Comparison of ENCODE assay signal across 12 cellular contexts in the genomic region with DNA sequence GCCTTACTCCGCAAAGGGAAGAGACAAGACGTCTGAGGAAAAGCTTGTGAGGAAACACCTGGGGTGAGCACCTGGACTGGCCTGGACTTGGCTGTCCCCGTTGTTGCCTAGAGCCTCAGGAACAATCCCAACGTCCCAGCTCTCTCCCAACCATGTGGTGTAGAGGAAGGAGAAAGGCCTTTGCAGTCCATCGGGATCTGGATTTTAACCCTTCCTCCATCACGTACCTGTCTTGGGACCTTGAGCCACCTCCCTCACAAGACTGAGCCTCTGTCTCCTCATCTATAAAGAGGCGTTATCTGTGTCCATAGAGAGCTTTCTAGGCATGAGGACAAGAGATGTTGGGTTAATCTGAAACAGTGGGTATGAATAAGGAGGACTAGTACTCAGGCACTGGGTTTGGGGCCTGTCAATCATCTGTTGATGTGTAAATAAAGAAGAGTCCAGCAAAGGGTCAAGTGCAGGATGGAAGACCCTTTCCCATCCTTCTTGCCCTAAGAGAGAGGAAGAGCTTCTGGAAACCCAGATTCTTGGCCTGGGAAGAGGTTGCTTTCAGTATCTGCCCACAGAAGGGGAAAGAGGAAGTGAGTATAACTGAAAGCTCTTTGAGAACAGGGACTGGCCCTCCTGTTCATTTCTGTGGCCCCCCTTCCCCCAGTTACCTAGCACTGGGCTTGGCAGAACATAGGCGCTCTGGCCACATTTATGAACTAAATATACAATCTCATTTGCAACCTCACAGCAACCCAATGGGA.
DNase-seq lines count a peak whose midpoint lies in the region; ATAC-seq, FAIRE-seq and TF ChIP-seq lines count a peak whose summit lies in the region.
"Had no signal": no experiment of that assay in that cellular context is flagged by ENCODE, and none has a peak within 500 bp of the region (broad histone marks: within the 10 kb centered on the region; RNA-seq: fewer than 3 reads in every experiment).

No MANE protein-coding gene starts in this region.

- H3K27me3 Mint-ChIP-seq in naive thymus-derived CD4-positive, alpha-beta T cell, result no peaks in the 10 kb centered on the region

- H3K27ac Mint-ChIP-seq in naive thymus-derived CD4-positive, alpha-beta T cell, result no peak overlapping the region
- H3K27ac Mint-ChIP-seq: activated T-cell treated with anti-CD3 and anti-CD28 coated beads, Interleukin-2, amount 50 U/mL, for 72 hours had no signal

- H3K36me3 Mint-ChIP-seq in naive thymus-derived CD4-positive, alpha-beta T cell, result no peaks in the 10 kb centered on the region

- H3K9ac ChIP-seq in endothelial cell of umbilical vein (replicated peaks; ENCODE audit: extremely low read depth, insufficient read depth, low read length), result no peak overlapping the region

- no peaks in the 10 kb centered on the region for H4K20me1 ChIP-seq in endothelial cell of umbilical vein (replicated peaks; ENCODE audit: control insufficient read depth, extremely low read depth, insufficient read depth, low read length)

- H3K27ac ChIP-seq in endothelial cell of umbilical vein (ENCODE audit: insufficient read depth, low read depth, low read length), result peak overlapping the region; percentile 26
- no peak overlapping the region for H3K27ac ChIP-seq in naive thymus-derived CD4-positive, alpha-beta T cell (ENCODE audit: low read depth, low read length)

- no peak overlapping the region for H3K4me3 Mint-ChIP-seq in naive thymus-derived CD4-positive, alpha-beta T cell
- H3K4me3 Mint-ChIP-seq: activated T-cell treated with anti-CD3 and anti-CD28 coated beads, Interleukin-2, amount 50 U/mL, for 72 hours had no signal

- ATAC-seq in GM21360 (IDR thresholded peaks at IDR 0.05; ENCODE audit: unreplicated experiment), result peak; percentile 89
- peak; percentile 95 for ATAC-seq in HG03354 (IDR thresholded peaks at IDR 0.05; ENCODE audit: poor library complexity, severe bottlenecking, unreplicated experiment)
- ATAC-seq in naive thymus-derived CD4-positive, alpha-beta T cell, result no peak

- CTCF ChIA-PET in endothelial cell of umbilical vein (lab: Charles Lee), result interaction anchor here (0.5 to 3.5 kb wide), 2 partner anchors 200 to 777 kb away, joined by 3 to 23 read pairs; a partner anchor contains a TSS
- CTCF ChIA-PET in naive thymus-derived CD4-positive, alpha-beta T cell (lab: Charles Lee), result no interaction called here

- H3K4me2 ChIP-seq in endothelial cell of umbilical vein (ENCODE audit: insufficient read depth, low read length), result no peak overlapping the region

- H3K27me3 ChIP-seq in endothelial cell of umbilical vein (ENCODE audit: control insufficient read depth in 2 of 2, insufficient read depth in 2 of 2, low read length in 2 of 2), result no peaks in the 10 kb centered on the region
- H3K27me3 ChIP-seq in naive thymus-derived CD4-positive, alpha-beta T cell (ENCODE audit: control insufficient read depth in 2 of 2, insufficient read depth in 2 of 2, low read length in 2 of 2), result no peaks in the 10 kb centered on the region

- H3K9me3 Mint-ChIP-seq in naive thymus-derived CD4-positive, alpha-beta T cell, result no peaks in the 10 kb centered on the region
- H3K9me3 Mint-ChIP-seq: activated T-cell treated with anti-CD3 and anti-CD28 coated beads, Interleukin-2, amount 50 U/mL, for 72 hours had no signal

- no TSS peak for BruUV-seq in endothelial cell of umbilical vein (replicated peaks; lab: Mats Ljungman, UMichigan)

- peak; percentile 72 for FAIRE-seq in endothelial cell of umbilical vein (lab: Jason Lieb, UNC)
- no peak for FAIRE-seq in HTR-8/SVneo (lab: Jason Lieb, UNC)

- peaks cover 0 to 4% (median 0%) of the 10 kb centered on the region in 7 donors for H3K4me1 Mint-ChIP-seq in naive thymus-derived CD4-positive, alpha-beta T cell

- POLR2A ChIA-PET in endothelial cell of umbilical vein (lab: Charles Lee), result interaction anchor here (2.1 kb wide), 1 partner anchor 199 kb away, joined by 12 read pairs; a partner anchor contains a TSS
- POLR2A ChIA-PET in naive thymus-derived CD4-positive, alpha-beta T cell (lab: Charles Lee), result no interaction called here

- no peak for TF ChIP-seq POLR2A in endothelial cell of umbilical vein (IDR thresholded peaks at IDR 0.05; ENCODE audit: low read depth, low read length)

- no peak overlapping the region for H2AFZ ChIP-seq in endothelial cell of umbilical vein (ENCODE audit: low read depth, low read length)

- dilution Hi-C loops in endothelial cell of umbilical vein (cut with MboI; ENCODE audit: extremely low pct_ligation_motif_present, low sequenced_read_pairs), result no loop called here

- intact Hi-C loops in endothelial cell of umbilical vein (cut with micrococcal nuclease), result no loop called here
- intact Hi-C loops in naive thymus-derived CD4-positive, alpha-beta T cell (cut with micrococcal nuclease), result no loop called here

- no peaks in the 10 kb centered on the region for H3K79me2 ChIP-seq in endothelial cell of umbilical vein (ENCODE audit: control insufficient read depth, insufficient read depth, low read length)

- TF ChIP-seq CTCF in GM12864 (IDR thresholded peaks at IDR 0.05; ENCODE audit: low read depth, low read length, missing control alignments) (no peak), endothelial cell of umbilical vein (IDR thresholded peaks at IDR 0.05; ENCODE audit: extremely low read depth in 1 of 2, insufficient read depth in 1 of 2, low read depth in 1 of 2, low read length in 2 of 2) (no peak)

- no peak overlapping the region for H3K4me3 ChIP-seq in GM12864 (ENCODE audit: low read depth, low read length)
- H3K4me3 ChIP-seq in endothelial cell of umbilical vein (replicated peaks in 1 of 3; ENCODE audit: insufficient read depth in 1 of 3, low read depth in 1 of 3, low read length in 3 of 3), result no peak overlapping the region
- no peak overlapping the region for H3K4me3 ChIP-seq in naive thymus-derived CD4-positive, alpha-beta T cell (ENCODE audit: low read length)
- H3K4me3 ChIP-seq: heart right ventricle had no signal

- H3K9me3 ChIP-seq in endothelial cell of umbilical vein (replicated peaks; ENCODE audit: control insufficient read depth, insufficient read depth, low read length), result no peaks in the 10 kb centered on the region
- no peaks in the 10 kb centered on the region for H3K9me3 ChIP-seq in naive thymus-derived CD4-positive, alpha-beta T cell (ENCODE audit: control insufficient read depth in 2 of 3, low read length in 3 of 3)
- H3K9me3 ChIP-seq: heart right ventricle had no signal

- DNase-seq in GM12864 (ENCODE audit: low read depth), result peak; percentile 15
- no peak for DNase-seq in endothelial cell of umbilical vein (ENCODE audit: low read depth, low spot score)
- no peak for DNase-seq in activated T-cell treated with anti-CD3 and anti-CD28 coated beads, Interleukin-2, amount 50 U/mL, for 1 hour
- DNase-seq in HTR-8/SVneo (ENCODE audit: insufficient read length, low spot score), result no peak
- no peak for DNase-seq in SW480 (ENCODE audit: low spot score)
- DNase-seq in naive thymus-derived CD4-positive, alpha-beta T cell, result no peak
- DNase-seq: activated T-cell treated with anti-CD3 and anti-CD28 coated beads, Interleukin-2, amount 50 U/mL, for 72 hours; DND-41; heart right ventricle; NCI-H1105 had no signal

- peaks cover 15% of the 10 kb centered on the region for H3K4me1 ChIP-seq in endothelial cell of umbilical vein (ENCODE audit: control insufficient read depth, extremely low read depth, insufficient read depth, low read length)
- no peaks in the 10 kb centered on the region for H3K4me1 ChIP-seq in naive thymus-derived CD4-positive, alpha-beta T cell (ENCODE audit: control insufficient read depth in 2 of 2, insufficient read depth in 2 of 2, low read length in 2 of 2)

- no peaks in the 10 kb centered on the region for H3K36me3 ChIP-seq in endothelial cell of umbilical vein (ENCODE audit: control insufficient read depth in 2 of 2, extremely low read depth in 1 of 2, insufficient read depth in 2 of 2, low read length in 2 of 2)
- H3K36me3 ChIP-seq in naive thymus-derived CD4-positive, alpha-beta T cell (ENCODE audit: control insufficient read depth in 2 of 3, insufficient read depth in 3 of 3, low read length in 3 of 3), result no peaks in the 10 kb centered on the region
- H3K36me3 ChIP-seq: heart right ventricle had no signal

- H3K9me1 ChIP-seq in endothelial cell of umbilical vein (replicated peaks; ENCODE audit: control insufficient read depth, extremely low read depth, insufficient read depth, low read length), result no peaks in the 10 kb centered on the region

TF ChIP-seq in endothelial cell of umbilical vein, 7 proteins besides CTCF, POLR2A, EP300 and RAD21:
- TF ChIP-seq POLR2AphosphoS5 (IDR thresholded peaks at IDR 0.05; ENCODE audit: insufficient read depth, low read depth, low read length), result no peak
- TF ChIP-seq, protein P1, sequence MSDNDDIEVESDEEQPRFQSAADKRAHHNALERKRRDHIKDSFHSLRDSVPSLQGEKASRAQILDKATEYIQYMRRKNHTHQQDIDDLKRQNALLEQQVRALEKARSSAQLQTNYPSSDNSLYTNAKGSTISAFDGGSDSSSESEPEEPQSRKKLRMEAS (IDR thresholded peaks at IDR 0.05; ENCODE audit: insufficient read depth, insufficient read length), result no peak
- TF ChIP-seq EZH2 (IDR thresholded peaks at IDR 0.05; ENCODE audit: borderline replicate concordance, low read depth, low read length, severe bottlenecking), result no peak
- no peak for TF ChIP-seq MYC (IDR thresholded peaks at IDR 0.05; ENCODE audit: low read depth, low read length)
- no peak for TF ChIP-seq GATA2 (IDR thresholded peaks at IDR 0.05; ENCODE audit: insufficient read depth, insufficient read length, low read depth, low read length)
- no peak for TF ChIP-seq JUN (IDR thresholded peaks at IDR 0.05; ENCODE audit: borderline replicate concordance, insufficient read depth, insufficient read length, low read depth)
- TF ChIP-seq FOS (IDR thresholded peaks at IDR 0.05; ENCODE audit: borderline replicate concordance, insufficient read depth, low read length), result no peak
TF ChIP-seq in endothelial cell of umbilical vein: peak in this region for 0.
